ENCODE assay signal across 23 cellular contexts in genomic region chr12:125110641-125111360, GRCh38. TPM values are rescaled to one million over a fixed set of nuclear protein-coding genes. Genes with fewer than 3 reads are reported as not detected.
A peak's percentile ranks its signal among the peaks of the same experiment; 100 is the strongest.
DNase-seq lines count a peak whose midpoint lies in the region; ATAC-seq, FAIRE-seq and TF ChIP-seq lines count a peak whose summit lies in the region.
"Had no signal": no experiment of that assay in that cellular context is flagged by ENCODE, and none has a peak within 500 bp of the region (broad histone marks: within the 10 kb centered on the region; RNA-seq: fewer than 3 reads in every experiment).

No MANE protein-coding gene starts in this region.

- intact Hi-C loops in IMR-90 (cut with micrococcal nuclease) = no loop called here
- intact Hi-C loops in tibial artery (cut with DNase I; ENCODE audit: low total_unique reads) = no loop called here

- no peak overlapping the region for H3K23ac ChIP-seq in IMR-90 (ENCODE audit: low read depth, low read length)

- peak; percentile 53 for DNase-seq in AG04450 (ENCODE audit: low read depth, low spot score)
- peak; percentile 74 for DNase-seq in IMR-90
- peak; percentile 43 for DNase-seq in astrocyte of the hippocampus (ENCODE audit: low read depth, low spot score)
- DNase-seq in fibroblast of villous mesenchyme (ENCODE audit: low read depth) = peak; percentile 85
- no peak for DNase-seq in hepatic stellate cell (ENCODE audit: low spot score)
- no peak for DNase-seq in GDM1 (lab: John Stamatoyannopoulos, UW)
- DNase-seq in tibial artery = no peak
- DNase-seq in RCC 7860 (ENCODE audit: low spot score) = no peak
- DNase-seq: activated CD4-positive, alpha-beta T cell treated with anti-CD3 and anti-CD28 coated beads, Interleukin-2, amount 10 ng/mL, durations not matched to agents 24 days and 14 days; activated naive CD4-positive, alpha-beta T cell treated with anti-CD3 and anti-CD28 coated beads, Interleukin-2, amount 50 U/mL, for 16 hours; activated T-cell treated with anti-CD3 and anti-CD28 coated beads for 4 hours; BE2C; cerebellar nuclear complex; DMS 273 treated with DMSO at 0.1 percent for 48 hours; hypothalamus; KBM-7; NCI-H1105; NCI-H226; ovary; SJCRH30; small intestine had no signal

- TF ChIP-seq POLR2A in IMR-90 (IDR thresholded peaks at IDR 0.05; ENCODE audit: low read depth, low read length) = no peak

- H3K9me3 ChIP-seq in AG04450 (ENCODE audit: control insufficient read depth, insufficient read depth, low read length) (no peaks in the 10 kb centered on the region; the same call in 1 of the 2 replicates), IMR-90 (ENCODE audit: control insufficient read depth, insufficient read depth, low read length) (no peaks in the 10 kb centered on the region), tibial artery (no peaks in the 10 kb centered on the region)
- H3K9me3 ChIP-seq: BE2C, ovary, SJCRH30 had no signal

- CTCF ChIA-PET in AG04450 (lab: Charles Lee) (no interaction called here), IMR-90 (lab: Yijun Ruan, JAX) (no interaction called here)

- H3K79me1 ChIP-seq in IMR-90 (ENCODE audit: low read depth in 1 of 2, low read length in 2 of 2) = no peaks in the 10 kb centered on the region

- peak overlapping the region; percentile 51 for H4K91ac ChIP-seq in IMR-90 (ENCODE audit: insufficient read depth, low read depth, low read length)

- peak; percentile 75 for ATAC-seq in IMR-90 (ENCODE audit: low read depth)
- ATAC-seq: stimulated activated memory B cell treated with anti-CD40 and anti-IgM and Interleukin-4, amounts not matched to agents 10 μg/mL and 1 μg/mL and 100 μg/mL, for 72 hours had no signal

- H3K27me3 ChIP-seq in AG04450 (ENCODE audit: control insufficient read depth, insufficient read depth, low read length) (no peaks in the 10 kb centered on the region), IMR-90 (ENCODE audit: control insufficient read depth, insufficient read depth, low read length) (no peaks in the 10 kb centered on the region), tibial artery (no peaks in the 10 kb centered on the region)
- H3K27me3 ChIP-seq: BE2C, ovary, SJCRH30 had no signal

- no peak overlapping the region for H3K56ac ChIP-seq in IMR-90 (ENCODE audit: extremely low read depth, insufficient read depth, low read length)

- H3K36me3 ChIP-seq in IMR-90 (ENCODE audit: control insufficient read depth, insufficient read depth, low read length) (peaks cover 24% of the 10 kb centered on the region), tibial artery (peaks cover 29 to 87% (median 53%) of the 10 kb centered on the region in 3 donors)
- H3K36me3 ChIP-seq: ovary had no signal

- no peak overlapping the region for H2AK9ac ChIP-seq in IMR-90 (replicated peaks; ENCODE audit: low read depth, low read length, poor library complexity)

- 100% methylated on average over 5 of the region's 14 CpGs; no CpG with 5 or more reads in 1 of the 2 experiments for WGBS in IMR-90 (ENCODE audit: extremely low coverage in 2 of 2, insufficient read length in 1 of 2), 2 experiments

- H3K4me3 ChIP-seq in AG04450 (ENCODE audit: low read depth, low read length) = no peak overlapping the region
- H3K4me3 ChIP-seq in IMR-90 (ENCODE audit: insufficient read depth, low read depth, low read length) = no peak overlapping the region
- no peak overlapping the region for H3K4me3 ChIP-seq in fibroblast of villous mesenchyme (ENCODE audit: low read depth, low read length)
- no peak overlapping the region for H3K4me3 ChIP-seq in tibial artery
- H3K4me3 ChIP-seq: ovary, SJCRH30 had no signal

- H3K14ac ChIP-seq in IMR-90 (replicated peaks; ENCODE audit: low read depth, low read length) = 0 out of 2 replicates have a peak overlapping the region, but pooled peaks have one; percentile 35

- FAIRE-seq in RCC 7860 (lab: Jason Lieb, UNC) = no peak
- FAIRE-seq: small intestine, urothelium cell line had no signal

- POLR2A ChIA-PET in AG04450 (lab: Yijun Ruan, JAX) = no interaction called here
- POLR2A ChIA-PET in IMR-90 (lab: Charles Lee; ENCODE audit: unreplicated experiment) = no interaction called here

- H2BK120ac ChIP-seq in IMR-90 (ENCODE audit: low read depth, low read length) = peak overlapping the region; percentile 57; the same call in 1 of the 2 replicates

- H4K8ac ChIP-seq in IMR-90 (ENCODE audit: low read depth in 2 of 2, low read length in 2 of 2) = peak overlapping the region in 1 of 2 experiments; percentile 28; a peak in 1 of 4 replicates

- in situ Hi-C loops in IMR-90 (cut with MboI; ENCODE audit: low sequenced_read_pairs) = no loop called here

- 0 out of 2 replicates have a peak overlapping the region, but pooled peaks have one; percentile 13 for H3K4me2 ChIP-seq in IMR-90 (ENCODE audit: low read depth, low read length)

- dilution Hi-C loops in IMR-90 (cut with HindIII; ENCODE audit: low sequenced_read_pairs, unreplicated experiment) = no loop called here

- no peak overlapping the region for H2BK15ac ChIP-seq in IMR-90 (ENCODE audit: low read depth, low read length)

- H2BK5ac ChIP-seq in IMR-90 (ENCODE audit: low read depth, low read length, poor library complexity, severe bottlenecking) = peak overlapping the region; percentile 20

- H3K9me1 ChIP-seq in IMR-90 (ENCODE audit: insufficient read depth, low read length) = 0 out of 2 replicates have a peak, but pooled peaks cover 4% of the 10 kb centered on the region

- BruUV-seq in IMR-90 (replicated peaks; lab: Mats Ljungman, UMichigan) = no TSS peak

- H3K4me1 ChIP-seq in IMR-90 (ENCODE audit: control insufficient read depth, insufficient read depth, low read length) (peaks cover 6% of the 10 kb centered on the region; the same call in 1 of the 2 replicates), tibial artery (no peaks in the 10 kb centered on the region)
- H3K4me1 ChIP-seq: BE2C, SJCRH30 had no signal

- peak overlapping the region; percentile 61; the same call in 1 of the 2 replicates for H3K18ac ChIP-seq in IMR-90 (ENCODE audit: low read depth, low read length)

- H2BK20ac ChIP-seq in IMR-90 (ENCODE audit: low read depth, low read length) = no peak overlapping the region

- no peak overlapping the region for H2AK5ac ChIP-seq in IMR-90 (ENCODE audit: low read depth, low read length)

- H4K5ac ChIP-seq in IMR-90 (ENCODE audit: low read depth, low read length) = peak overlapping the region; percentile 49; the same call in 1 of the 2 replicates

- H4K20me1 ChIP-seq in IMR-90 (ENCODE audit: insufficient read depth, low read length) = no peaks in the 10 kb centered on the region

- H3K4ac ChIP-seq in IMR-90 (ENCODE audit: low read depth, low read length) = peak overlapping the region; percentile 45; the same call in 1 of the 2 replicates

- H3K27ac ChIP-seq in AG04450 (ENCODE audit: low read depth, low read length) = peak overlapping the region; percentile 47
- peak overlapping the region; percentile 28; the same call in 1 of the 2 replicates for H3K27ac ChIP-seq in IMR-90 (ENCODE audit: insufficient read depth, low read length)
- no peak overlapping the region for H3K27ac ChIP-seq in tibial artery
- H3K27ac ChIP-seq: ovary, SJCRH30 had no signal

- TF ChIP-seq RAD21 in IMR-90 (IDR thresholded peaks at IDR 0.05; ENCODE audit: low read length) = no peak

- no peak overlapping the region for H2AFZ ChIP-seq in IMR-90 (replicated peaks; ENCODE audit: low read length, poor library complexity)

- no peak overlapping the region for H3K9ac ChIP-seq in IMR-90 (ENCODE audit: low read depth, low read length)

- TF ChIP-seq CTCF in AG04450 (IDR thresholded peaks at IDR 0.05; ENCODE audit: low read depth, low read length) = no peak
- TF ChIP-seq CTCF in IMR-90 (conservative IDR thresholded peaks at IDR 0.05; ENCODE audit: low read depth, low read length) = no peak
- TF ChIP-seq CTCF in fibroblast of villous mesenchyme (IDR thresholded peaks at IDR 0.05; ENCODE audit: insufficient read depth, low read depth, low read length) = no peak
- TF ChIP-seq CTCF in tibial artery (IDR thresholded peaks at IDR 0.05) = no peak

TF ChIP-seq in IMR-90, 13 proteins besides CTCF, POLR2A, EP300 and RAD21:
- TF ChIP-seq CEBPB (IDR thresholded peaks at IDR 0.05; ENCODE audit: low read depth, low read length) (peak; percentile 72), SMC3 (IDR thresholded peaks at IDR 0.05; ENCODE audit: low read depth, low read length) (no peak)

RNA-seq across cellular contexts. Expression of gene AACS, which starts 45.6 kb away (rescaled TPM):
- polyA plus RNA-seq in AG04450 (2011; rRNA removed) (18.0 and 19.2 TPM in 2 replicates), IMR-90 (2012; rRNA removed) (24.0 and 24.9 TPM in 2 replicates)
- polyA minus RNA-seq in AG04450 (2011; rRNA and poly(A)+ RNA removed) = 24.6 and 25.5 TPM in 2 replicates
- total RNA-seq in IMR-90 (2012; rRNA removed) (21.1 and 22.0 TPM in 2 replicates), fibroblast of villous mesenchyme (42.5 and 44.9 TPM in 2 replicates)
- polyA plus RNA-seq in IMR-90 (2012; cell fraction: cytosol; rRNA removed) = 19.0 and 22.8 TPM in 2 replicates
- 44.6 and 53.6 TPM in 2 replicates for polyA plus RNA-seq in IMR-90 (2012; cell fraction: nucleus; rRNA removed; ENCODE audit: low replicate concordance)

Comparison
In these comparisons a context has a peak if more than half of its experiments do, and no peak if none do; other contexts are left out.
1. DNase-seq: peak in AG04450 (single experiment), IMR-90 (single experiment), astrocyte of the hippocampus (single experiment) and fibroblast of villous mesenchyme (single experiment); none in hepatic stellate cell (single experiment), GDM1 (single experiment), tibial artery (0 of 2) and RCC 7860 (single experiment).
2. H3K27ac ChIP-seq: peak in AG04450 (single experiment) and IMR-90 (single experiment); none in tibial artery (0 of 2).